8 cellular contexts compared by ENCODE assay signal in the genomic region with DNA sequence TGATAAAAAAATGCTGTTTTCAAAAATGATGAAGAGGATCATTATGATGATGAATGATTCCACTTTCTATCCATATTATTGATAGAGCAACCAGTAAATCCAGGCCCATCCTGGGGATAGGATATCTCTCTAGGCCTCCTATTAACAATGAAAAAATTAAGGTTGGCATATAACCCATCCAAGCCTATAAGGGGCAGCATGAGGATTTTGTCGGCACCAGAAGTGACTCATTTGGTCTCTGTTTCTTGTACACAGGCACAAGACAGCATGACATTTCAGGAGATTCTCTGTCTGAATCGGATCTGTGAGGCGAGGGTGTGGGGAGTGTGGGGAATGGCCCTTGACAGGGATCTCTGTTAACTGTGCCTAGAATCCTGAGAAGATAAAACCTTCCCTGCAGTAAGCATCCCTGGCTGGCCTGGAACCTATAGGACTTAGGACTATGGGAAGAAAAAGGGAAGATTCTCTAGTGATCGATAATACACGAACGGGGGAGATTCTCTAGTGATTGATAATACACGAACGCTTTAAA. TPM values are rescaled to one million over a fixed set of nuclear protein-coding genes. Genes with fewer than 3 reads are reported as not detected.
DNase-seq lines count a peak whose midpoint lies in the region; ATAC-seq, FAIRE-seq and TF ChIP-seq lines count a peak whose summit lies in the region.
"Not testable (repeated sequence)": the region's sequence is repeated elsewhere in the genome, so short reads cannot be mapped to it uniquely, and the experiment has no call there.

No MANE protein-coding gene starts in this region.

- not testable (repeated sequence) for TF ChIP-seq EP300 in A549 (IDR thresholded peaks at IDR 0.05)

- not testable (repeated sequence) for DNase-seq in A549 (ENCODE audit: low read depth in 1 of 2, low spot score in 1 of 2); activated CD8-positive, alpha-beta memory T cell treated with anti-CD3 and anti-CD28 coated beads, Interleukin-2, amount 10 ng/mL, durations not matched to agents 7 days and 5 days; endothelial cell (ENCODE audit: low spot score); natural killer cell treated with Interleukin-12 subunit alpha and Interleukin-12 subunit beta and Interleukin-15 and Interleukin-18, amount 100 ng/mL, for 72 hours (ENCODE audit: low spot score)
- DNase-seq in HS-5 (ENCODE audit: low read depth) = peak; percentile 0

- not testable (repeated sequence) for TF ChIP-seq RAD21 in A549 (conservative IDR thresholded peaks at IDR 0.05 in 1 of 2, IDR thresholded peaks at IDR 0.05 in 1 of 2)

- peaks cover 22% of the 10 kb centered on the region for H3K27me3 Mint-ChIP-seq in T-helper 1 cell treated with Interleukin-12 subunit alpha and Interleukin-12 subunit beta and Interleukin-4 antibody, amounts not matched to agents 30 μg/mL and 1 μg/mL, for 36 hours (ENCODE audit: low read depth)
- peaks cover 18% of the 10 kb centered on the region for H3K27me3 Mint-ChIP-seq in activated CD8-positive, alpha-beta memory T cell treated with anti-CD3 and anti-CD28 coated beads, Interleukin-2, amount 10 ng/mL, durations not matched to agents 7 days and 5 days
- H3K27me3 Mint-ChIP-seq in activated naive CD8-positive, alpha-beta T cell; endothelial cell (ENCODE audit: unreplicated experiment); natural killer cell treated with Interleukin-12 subunit alpha and Interleukin-12 subunit beta and Interleukin-15 and Interleukin-18, amount 100 ng/mL, for 72 hours: not testable (repeated sequence)
- peaks cover 11% of the 10 kb centered on the region for H3K27me3 Mint-ChIP-seq in stimulated activated memory B cell treated with anti-CD40 and anti-IgM and Interleukin-4, amounts not matched to agents 10 μg/mL and 1 μg/mL and 100 μg/mL, for 72 hours

- H3K9me3 ChIP-seq in A549 = not testable (repeated sequence)

- not testable (repeated sequence) for H3K4me2 ChIP-seq in A549

- H3K9me3 Mint-ChIP-seq in T-helper 1 cell treated with Interleukin-12 subunit alpha and Interleukin-12 subunit beta and Interleukin-4 antibody, amounts not matched to agents 30 μg/mL and 1 μg/mL, for 36 hours; activated CD8-positive, alpha-beta memory T cell treated with anti-CD3 and anti-CD28 coated beads, Interleukin-2, amount 10 ng/mL, durations not matched to agents 7 days and 5 days (ENCODE audit: low read depth); activated naive CD8-positive, alpha-beta T cell (ENCODE audit: low read depth); endothelial cell (ENCODE audit: unreplicated experiment); natural killer cell treated with Interleukin-12 subunit alpha and Interleukin-12 subunit beta and Interleukin-15 and Interleukin-18, amount 100 ng/mL, for 72 hours; stimulated activated memory B cell treated with anti-CD40 and anti-IgM and Interleukin-4, amounts not matched to agents 10 μg/mL and 1 μg/mL and 100 μg/mL, for 72 hours: not testable (repeated sequence)

- H3K4me3 ChIP-seq in A549 = not testable (repeated sequence)

- ATAC-seq in A549 = peak; percentile 61 to 64; a peak in 4 of 6 replicates
- not testable (repeated sequence) for ATAC-seq in activated CD8-positive, alpha-beta memory T cell treated with anti-CD3 and anti-CD28 coated beads, Interleukin-2, amount 10 ng/mL, durations not matched to agents 7 days and 5 days; natural killer cell treated with Interleukin-12 subunit alpha and Interleukin-12 subunit beta and Interleukin-15 and Interleukin-18, amount 100 ng/mL, for 72 hours; stimulated activated memory B cell treated with anti-CD40 and anti-IgM and Interleukin-4, amounts not matched to agents 10 μg/mL and 1 μg/mL and 100 μg/mL, for 72 hours

- 71% methylated on average over 6 of the region's 8 CpGs for WGBS in A549 (ENCODE audit: missing lambda C conversion rate)

- not testable (repeated sequence) for TF ChIP-seq POLR2A in A549 (IDR thresholded peaks at IDR 0.05; ENCODE audit: low read length)

- not testable (repeated sequence) for H3K4me1 Mint-ChIP-seq in T-helper 1 cell treated with Interleukin-12 subunit alpha and Interleukin-12 subunit beta and Interleukin-4 antibody, amounts not matched to agents 30 μg/mL and 1 μg/mL, for 36 hours (ENCODE audit: low read depth); activated CD8-positive, alpha-beta memory T cell treated with anti-CD3 and anti-CD28 coated beads, Interleukin-2, amount 10 ng/mL, durations not matched to agents 7 days and 5 days; activated naive CD8-positive, alpha-beta T cell (ENCODE audit: low read depth); endothelial cell (ENCODE audit: unreplicated experiment); natural killer cell treated with Interleukin-12 subunit alpha and Interleukin-12 subunit beta and Interleukin-15 and Interleukin-18, amount 100 ng/mL, for 72 hours (ENCODE audit: low read depth in 2 of 2); stimulated activated memory B cell treated with anti-CD40 and anti-IgM and Interleukin-4, amounts not matched to agents 10 μg/mL and 1 μg/mL and 100 μg/mL, for 72 hours

- H3K36me3 Mint-ChIP-seq in T-helper 1 cell treated with Interleukin-12 subunit alpha and Interleukin-12 subunit beta and Interleukin-4 antibody, amounts not matched to agents 30 μg/mL and 1 μg/mL, for 36 hours (ENCODE audit: low read depth); activated CD8-positive, alpha-beta memory T cell treated with anti-CD3 and anti-CD28 coated beads, Interleukin-2, amount 10 ng/mL, durations not matched to agents 7 days and 5 days; activated naive CD8-positive, alpha-beta T cell; endothelial cell (ENCODE audit: low read depth, unreplicated experiment); natural killer cell treated with Interleukin-12 subunit alpha and Interleukin-12 subunit beta and Interleukin-15 and Interleukin-18, amount 100 ng/mL, for 72 hours; stimulated activated memory B cell treated with anti-CD40 and anti-IgM and Interleukin-4, amounts not matched to agents 10 μg/mL and 1 μg/mL and 100 μg/mL, for 72 hours: not testable (repeated sequence)

- POLR2A ChIA-PET in A549 (lab: Yijun Ruan, JAX) = not testable (repeated sequence)

- H3K4me1 ChIP-seq in A549 = not testable (repeated sequence)

- TF ChIP-seq CTCF in A549 (IDR thresholded peaks at IDR 0.05); endothelial cell (IDR thresholded peaks at IDR 0.05; ENCODE audit: unreplicated experiment): not testable (repeated sequence)

- H3K27ac ChIP-seq in A549 = not testable (repeated sequence)

- not testable (repeated sequence) for FAIRE-seq in A549 (lab: Jason Lieb, UNC)

- not testable (repeated sequence) for H3K27ac Mint-ChIP-seq in T-helper 1 cell treated with Interleukin-12 subunit alpha and Interleukin-12 subunit beta and Interleukin-4 antibody, amounts not matched to agents 30 μg/mL and 1 μg/mL, for 36 hours; activated CD8-positive, alpha-beta memory T cell treated with anti-CD3 and anti-CD28 coated beads, Interleukin-2, amount 10 ng/mL, durations not matched to agents 7 days and 5 days; activated naive CD8-positive, alpha-beta T cell; endothelial cell (ENCODE audit: unreplicated experiment); stimulated activated memory B cell treated with anti-CD40 and anti-IgM and Interleukin-4, amounts not matched to agents 10 μg/mL and 1 μg/mL and 100 μg/mL, for 72 hours
- peak overlapping the region; percentile 53 to 57 for H3K27ac Mint-ChIP-seq in natural killer cell treated with Interleukin-12 subunit alpha and Interleukin-12 subunit beta and Interleukin-15 and Interleukin-18, amount 100 ng/mL, for 72 hours

- H3K4me3 Mint-ChIP-seq in T-helper 1 cell treated with Interleukin-12 subunit alpha and Interleukin-12 subunit beta and Interleukin-4 antibody, amounts not matched to agents 30 μg/mL and 1 μg/mL, for 36 hours = peak overlapping the region; percentile 78
- H3K4me3 Mint-ChIP-seq in activated CD8-positive, alpha-beta memory T cell treated with anti-CD3 and anti-CD28 coated beads, Interleukin-2, amount 10 ng/mL, durations not matched to agents 7 days and 5 days = peak overlapping the region; percentile 68
- peak overlapping the region; percentile 80 for H3K4me3 Mint-ChIP-seq in activated naive CD8-positive, alpha-beta T cell
- peak overlapping the region; percentile 80 for H3K4me3 Mint-ChIP-seq in endothelial cell (ENCODE audit: unreplicated experiment)
- peak overlapping the region; percentile 52 for H3K4me3 Mint-ChIP-seq in natural killer cell treated with Interleukin-12 subunit alpha and Interleukin-12 subunit beta and Interleukin-15 and Interleukin-18, amount 100 ng/mL, for 72 hours
- H3K4me3 Mint-ChIP-seq in stimulated activated memory B cell treated with anti-CD40 and anti-IgM and Interleukin-4, amounts not matched to agents 10 μg/mL and 1 μg/mL and 100 μg/mL, for 72 hours = peak overlapping the region; percentile 66

- CTCF ChIA-PET in A549 (lab: Yijun Ruan, JAX); activated CD8-positive, alpha-beta memory T cell treated with anti-CD3 and anti-CD28 coated beads, Interleukin-2, amount 10 ng/mL, durations not matched to agents 7 days and 5 days (lab: Charles Lee): not testable (repeated sequence)

RNA-seq across cellular contexts. Expression of a gene that starts 49.5 kb away (rescaled TPM):
- polyA plus RNA-seq in A549 (2011; rRNA removed) = 5.1 and 5.5 TPM in 2 replicates
- polyA plus RNA-seq in A549 (2012; cell fraction: cytosol; rRNA removed) = 1.2 and 1.3 TPM in 2 replicates
- 3.2 and 3.8 TPM in 2 replicates for polyA plus RNA-seq in A549 (2012; cell fraction: nucleus; rRNA removed)
- 1.3 to 1.6 TPM (median 1.5 TPM) in 3 replicates for polyA plus RNA-seq in A549 (2017; fragmentation: RNase III; extraction: RNeasy Plus Mini Kit Qiagen cat#74134 plus additional on column Dnase treatment)
- 5.7 and 5.9 TPM in 2 replicates for polyA minus RNA-seq in A549 (2011; rRNA and poly(A)+ RNA removed)
- under 1 TPM; 0.12 to 0.55 TPM for total RNA-seq in activated CD8-positive, alpha-beta memory T cell treated with anti-CD3 and anti-CD28 coated beads, Interleukin-2, amount 10 ng/mL, durations not matched to agents 7 days and 5 days
- total RNA-seq in endothelial cell (ENCODE audit: unreplicated experiment) = 6.0 TPM
- total RNA-seq in natural killer cell treated with Interleukin-12 subunit alpha and Interleukin-12 subunit beta and Interleukin-15 and Interleukin-18, amount 100 ng/mL, for 72 hours = 1 to 10 TPM; 1.0 to 2.4 TPM
